ENCODE assay signal across 8 cellular contexts in genomic region chr19:3366104-3366760, GRCh38. TPM values are rescaled to one million over a fixed set of nuclear protein-coding genes. Genes with fewer than 3 reads are reported as not detected.
DNase-seq lines count a peak whose midpoint lies in the region; ATAC-seq, FAIRE-seq and TF ChIP-seq lines count a peak whose summit lies in the region.

Gene NFIC, plus strand, starts transcription at chr19:3366583. Its CDS starts 54 bp downstream, at chr19:3366637.

- H3K27ac Mint-ChIP-seq in Calu3 (ENCODE audit: unreplicated experiment) = peak within 1 kb of the TSS; percentile 86
- no peak within 1 kb of the TSS for H3K27ac Mint-ChIP-seq in T-helper 2 cell treated with Interferon-gamma antibody and Interleukin-4, amounts not matched to agents 5 μg/mL and 100 μg/mL, for 36 hours

- no peaks in the 10 kb centered on the region for H3K36me3 ChIP-seq in HUES6 (ENCODE audit: control insufficient read depth, insufficient read depth, low read length)
- H3K36me3 ChIP-seq in small intestine (ENCODE audit: control insufficient read depth in 2 of 2, insufficient read depth in 2 of 2, low read length in 2 of 2) = no peaks in the 10 kb centered on the region

- no peak for FAIRE-seq in small intestine (lab: Jason Lieb, UNC)

- H3K27me3 ChIP-seq in HUES6 (ENCODE audit: control insufficient read depth, insufficient read depth, low read length) = peaks cover 98% of the 10 kb centered on the region
- H3K27me3 ChIP-seq in small intestine (ENCODE audit: control insufficient read depth in 2 of 2, insufficient read depth in 2 of 2, low read length in 2 of 2) = no peaks in the 10 kb centered on the region

- H3K9me3 Mint-ChIP-seq in Calu3 (ENCODE audit: low read depth, unreplicated experiment) = no peaks in the 10 kb centered on the region
- H3K9me3 Mint-ChIP-seq in T-helper 2 cell treated with Interferon-gamma antibody and Interleukin-4, amounts not matched to agents 5 μg/mL and 100 μg/mL, for 36 hours = no peaks in the 10 kb centered on the region

- peaks cover 29% of the 10 kb centered on the region for H3K4me1 ChIP-seq in HUES6 (ENCODE audit: control insufficient read depth, insufficient read depth, low read length)
- peaks cover 0 to 2% of the 10 kb centered on the region in 2 donors for H3K4me1 ChIP-seq in small intestine (ENCODE audit: control insufficient read depth in 2 of 2, insufficient read depth in 1 of 2, low read depth in 1 of 2, low read length in 1 of 2)

- DNase-seq in Calu3 (peak; percentile 52), caudate nucleus (lab: John Stamatoyannopoulos, UW) (peak in 35 of 61 donors; percentile 17 to 76 (median 48)), islet precursor cell (peak; percentile 74), small intestine (peak; percentile 40)
- peak; percentile 40 for DNase-seq in T-helper 2 cell treated with Interferon-gamma antibody and Interleukin-4, amounts not matched to agents 5 μg/mL and 100 μg/mL, for 36 hours (ENCODE audit: low spot score)

- ATAC-seq in HG03095 (IDR thresholded peaks at IDR 0.05; ENCODE audit: unreplicated experiment) (no peak), GM18909 (IDR thresholded peaks at IDR 0.05; ENCODE audit: poor library complexity, unreplicated experiment) (no peak)

- peaks cover 33% of the 10 kb centered on the region for H3K36me3 Mint-ChIP-seq in Calu3 (ENCODE audit: insufficient read depth, unreplicated experiment)
- no peaks in the 10 kb centered on the region for H3K36me3 Mint-ChIP-seq in T-helper 2 cell treated with Interferon-gamma antibody and Interleukin-4, amounts not matched to agents 5 μg/mL and 100 μg/mL, for 36 hours (ENCODE audit: low read depth)

- H3K4me3 ChIP-seq in HUES6 (ENCODE audit: low read depth, low read length) (peak within 1 kb of the TSS; percentile 58), small intestine (ENCODE audit: low read depth in 1 of 2, low read length in 2 of 2) (peak within 1 kb of the TSS; percentile 58 to 60)

- 1% methylated on average over 12 to 42 of the region's 54 CpGs for WGBS in small intestine, 3 donors

- no TSS peak for BruUV-seq in Calu3 (replicated peaks; lab: Mats Ljungman, UMichigan)

- peaks cover 30% of the 10 kb centered on the region for H3K4me1 Mint-ChIP-seq in Calu3 (ENCODE audit: low read depth, unreplicated experiment)
- peaks cover 20% of the 10 kb centered on the region for H3K4me1 Mint-ChIP-seq in T-helper 2 cell treated with Interferon-gamma antibody and Interleukin-4, amounts not matched to agents 5 μg/mL and 100 μg/mL, for 36 hours (ENCODE audit: low read depth)

- TF ChIP-seq CTCF in Calu3 (IDR thresholded peaks at IDR 0.05; ENCODE audit: unreplicated experiment) = no peak

- H3K27me3 Mint-ChIP-seq in Calu3 (ENCODE audit: unreplicated experiment) = no peaks in the 10 kb centered on the region
- peaks cover 45% of the 10 kb centered on the region for H3K27me3 Mint-ChIP-seq in T-helper 2 cell treated with Interferon-gamma antibody and Interleukin-4, amounts not matched to agents 5 μg/mL and 100 μg/mL, for 36 hours (ENCODE audit: low read depth)

- intact Hi-C loops in Calu3 (cut with micrococcal nuclease; ENCODE audit: unreplicated experiment) = no loop called here

- no peak within 1 kb of the TSS for H3K9ac ChIP-seq in HUES6 (ENCODE audit: low read length)

- H3K4me3 Mint-ChIP-seq in Calu3 (ENCODE audit: low read depth, unreplicated experiment) = peak within 1 kb of the TSS; percentile 14
- peak within 1 kb of the TSS; percentile 46 for H3K4me3 Mint-ChIP-seq in T-helper 2 cell treated with Interferon-gamma antibody and Interleukin-4, amounts not matched to agents 5 μg/mL and 100 μg/mL, for 36 hours

- no peak within 1 kb of the TSS for H3K27ac ChIP-seq in HUES6 (ENCODE audit: low read depth, low read length)
- peak within 1 kb of the TSS; percentile 82 for H3K27ac ChIP-seq in caudate nucleus (ENCODE audit: low read depth, low read length)
- H3K27ac ChIP-seq in small intestine (ENCODE audit: low read depth in 1 of 2, low read length in 1 of 2) = peak within 1 kb of the TSS; percentile 39 to 83

- no peaks in the 10 kb centered on the region for H3K9me3 ChIP-seq in HUES6 (ENCODE audit: control insufficient read depth, insufficient read depth, low read depth, low read length)
- H3K9me3 ChIP-seq in small intestine (ENCODE audit: control insufficient read depth, low read depth) = no peaks in the 10 kb centered on the region

- CTCF ChIA-PET in Calu3 (lab: Charles Lee) = interaction anchor here (0.8 kb wide), 1 partner anchor 134 kb away, joined by 7 read pairs; no protein-coding TSS in a partner anchor

RNA-seq across cellular contexts. Expression of gene NFIC, which starts in this region (rescaled TPM):
- total RNA-seq in Calu3 (2022) = 56.3 and 60.5 TPM in 2 replicates
- 10 to 100 TPM in 1 of 3 donors, 1 to 10 TPM in 2; 4.5 to 37.9 (median 6.2) TPM for polyA plus RNA-seq in small intestine
